14 cellular contexts compared by ENCODE assay signal in genomic region chr6:27168586-27169443, GRCh38.
A peak's percentile ranks its signal among the peaks of the same experiment; 100 is the strongest.
DNase-seq lines count a peak whose midpoint lies in the region; ATAC-seq lines count a peak whose summit lies in the region.
"Had no signal": no experiment of that assay in that cellular context is flagged by ENCODE, and none has a peak within 500 bp of the region (broad histone marks: within the 10 kb centered on the region; RNA-seq: fewer than 3 reads in every experiment).

No MANE protein-coding gene starts in this region.

- in situ Hi-C loops in ACHN (cut with HindIII; ENCODE audit: low pct_ligation_motif_present, low pct_unique_long_range_greater_than_20kb, low sequenced_read_pairs): no loop called here

- no peaks in the 10 kb centered on the region for H3K9me3 Mint-ChIP-seq in activated CD8-positive, alpha-beta memory T cell treated with anti-CD3 and anti-CD28 coated beads, Interleukin-2, amount 10 ng/mL, durations not matched to agents 7 days and 5 days (ENCODE audit: low read depth)

- no peak overlapping the region for H3K27ac Mint-ChIP-seq in activated CD8-positive, alpha-beta memory T cell treated with anti-CD3 and anti-CD28 coated beads, Interleukin-2, amount 10 ng/mL, durations not matched to agents 7 days and 5 days

- CTCF ChIA-PET in activated CD8-positive, alpha-beta memory T cell treated with anti-CD3 and anti-CD28 coated beads, Interleukin-2, amount 10 ng/mL, durations not matched to agents 7 days and 5 days (lab: Charles Lee): no interaction called here

- no peak for ATAC-seq in GM19397 (IDR thresholded peaks at IDR 0.05; ENCODE audit: unreplicated experiment)
- no peak for ATAC-seq in activated CD8-positive, alpha-beta memory T cell treated with anti-CD3 and anti-CD28 coated beads, Interleukin-2, amount 10 ng/mL, durations not matched to agents 7 days and 5 days
- no peak for ATAC-seq in HG03520 (IDR thresholded peaks at IDR 0.05; ENCODE audit: unreplicated experiment)
- ATAC-seq: psoas muscle had no signal

- peaks cover 1% of the 10 kb centered on the region for H3K36me3 Mint-ChIP-seq in activated CD8-positive, alpha-beta memory T cell treated with anti-CD3 and anti-CD28 coated beads, Interleukin-2, amount 10 ng/mL, durations not matched to agents 7 days and 5 days

- no peak overlapping the region for H3K4me3 Mint-ChIP-seq in activated CD8-positive, alpha-beta memory T cell treated with anti-CD3 and anti-CD28 coated beads, Interleukin-2, amount 10 ng/mL, durations not matched to agents 7 days and 5 days

- no peaks in the 10 kb centered on the region for H3K4me1 Mint-ChIP-seq in activated CD8-positive, alpha-beta memory T cell treated with anti-CD3 and anti-CD28 coated beads, Interleukin-2, amount 10 ng/mL, durations not matched to agents 7 days and 5 days

- peak; percentile 16 for DNase-seq in ACHN
- peak; percentile 73 for DNase-seq in HS-5 (ENCODE audit: low read depth)
- DNase-seq in amniotic stem cell (lab: John Stamatoyannopoulos, UW): peak; percentile 60
- peak; percentile 94 for DNase-seq in iris pigment epithelial cell (ENCODE audit: low read depth)
- DNase-seq in activated CD8-positive, alpha-beta memory T cell treated with anti-CD3 and anti-CD28 coated beads, Interleukin-2, amount 10 ng/mL, durations not matched to agents 7 days and 5 days: no peak
- DNase-seq in RPMI8226: no peak
- DNase-seq: activated CD4-positive, alpha-beta T cell treated with anti-CD3 and anti-CD28 coated beads for 1 hour; colonic mucosa; glutamatergic neuron; Karpas-422; NCI-H2107; psoas muscle had no signal

- H3K27me3 Mint-ChIP-seq in activated CD8-positive, alpha-beta memory T cell treated with anti-CD3 and anti-CD28 coated beads, Interleukin-2, amount 10 ng/mL, durations not matched to agents 7 days and 5 days: peaks cover 20% of the 10 kb centered on the region

Comparison
In these comparisons a context has a peak if more than half of its experiments do, and no peak if none do; other contexts are left out.
1. DNase-seq: peak in ACHN (single experiment), HS-5 (single experiment), amniotic stem cell (single experiment) and iris pigment epithelial cell (single experiment); none in activated CD8-positive, alpha-beta memory T cell treated with anti-CD3 and anti-CD28 coated beads, Interleukin-2, amount 10 ng/mL, durations not matched to agents 7 days and 5 days (single experiment) and RPMI8226 (single experiment).